8 cellular contexts compared by ENCODE assay signal in genomic region chr1:167455786-167456446, GRCh38.
A peak's percentile ranks its signal among the peaks of the same experiment; 100 is the strongest.
DNase-seq lines count a peak whose midpoint lies in the region; ATAC-seq and TF ChIP-seq lines count a peak whose summit lies in the region.

No MANE protein-coding gene starts in this region.

- no TSS peak for BruUV-seq in OCI-LY7 (replicated peaks; lab: Mats Ljungman, UMichigan)

- POLR2A ChIA-PET in OCI-LY7 (lab: Charles Lee) = interaction anchor here (0.6 to 1.9 kb wide), 5 partner anchors 9 to 187 kb away, joined by 3 to 12 read pairs (median 3); no protein-coding TSS in a partner anchor

- H3K9me3 Mint-ChIP-seq in stimulated activated effector memory CD8-positive, alpha-beta T cell treated with anti-CD3 and anti-CD28 coated beads, Interleukin-12 subunit alpha, Interleukin-12 subunit beta, amount 100 ng/mL, for 72 hours = no peaks in the 10 kb centered on the region

- H3K79me2 ChIP-seq in OCI-LY7 (ENCODE audit: insufficient read depth, low read depth, low read length) = no peaks in the 10 kb centered on the region

- peaks cover 2% of the 10 kb centered on the region for H3K27me3 ChIP-seq in kidney epithelial cell (ENCODE audit: control insufficient read depth, insufficient read depth, low read length)

- intact Hi-C loops in OCI-LY7 (cut with micrococcal nuclease; ENCODE audit: unreplicated experiment) = loop anchor here (5.0 kb wide), 1 partner anchor 346 kb away; no protein-coding TSS in a partner anchor

- no peaks in the 10 kb centered on the region for H3K9me3 ChIP-seq in OCI-LY7 (ENCODE audit: low read length)

- H3K27ac Mint-ChIP-seq in stimulated activated effector memory CD8-positive, alpha-beta T cell treated with anti-CD3 and anti-CD28 coated beads, Interleukin-12 subunit alpha, Interleukin-12 subunit beta, amount 100 ng/mL, for 72 hours = peak overlapping the region; percentile 91

- H3K36me3 ChIP-seq in OCI-LY7 (ENCODE audit: insufficient read depth, low read length) (no peaks in the 10 kb centered on the region), kidney epithelial cell (ENCODE audit: control insufficient read depth, insufficient read depth, low read length) (no peaks in the 10 kb centered on the region)

- CTCF ChIA-PET in OCI-LY7 (lab: Charles Lee; ENCODE audit: unreplicated experiment) = interaction anchor here (1.7 kb wide), 1 partner anchor 9 kb away, joined by 4 read pairs; no protein-coding TSS in a partner anchor

- peaks cover 32% of the 10 kb centered on the region for H3K4me1 ChIP-seq in OCI-LY7 (ENCODE audit: insufficient read depth, low read length, poor library complexity, severe bottlenecking)

- H3K4me3 ChIP-seq in OCI-LY7 (ENCODE audit: low read depth, low read length, poor library complexity, severe bottlenecking) (peak overlapping the region; percentile 70), kidney epithelial cell (ENCODE audit: low read depth, low read length) (peak overlapping the region; percentile 72)

- peaks cover 60% of the 10 kb centered on the region for H3K4me1 Mint-ChIP-seq in stimulated activated effector memory CD8-positive, alpha-beta T cell treated with anti-CD3 and anti-CD28 coated beads, Interleukin-12 subunit alpha, Interleukin-12 subunit beta, amount 100 ng/mL, for 72 hours

- peaks cover 89% of the 10 kb centered on the region for H3K36me3 Mint-ChIP-seq in stimulated activated effector memory CD8-positive, alpha-beta T cell treated with anti-CD3 and anti-CD28 coated beads, Interleukin-12 subunit alpha, Interleukin-12 subunit beta, amount 100 ng/mL, for 72 hours

- no peak overlapping the region for H3K27ac ChIP-seq in OCI-LY7 (ENCODE audit: low read depth, low read length, poor library complexity, severe bottlenecking)
- peak overlapping the region; percentile 71 for H3K27ac ChIP-seq in caudate nucleus (ENCODE audit: low read depth, low read length)

- no peaks in the 10 kb centered on the region for H4K20me1 ChIP-seq in OCI-LY7 (ENCODE audit: insufficient read depth, low read length)

- H3K4me3 Mint-ChIP-seq in stimulated activated effector memory CD8-positive, alpha-beta T cell treated with anti-CD3 and anti-CD28 coated beads, Interleukin-12 subunit alpha, Interleukin-12 subunit beta, amount 100 ng/mL, for 72 hours = peak overlapping the region; percentile 77

- ATAC-seq in stimulated activated effector memory CD8-positive, alpha-beta T cell treated with anti-CD3 and anti-CD28 coated beads, Interleukin-12 subunit alpha, Interleukin-12 subunit beta, amount 100 ng/mL, for 72 hours = peak; percentile 63

- DNase-seq in DMS79 treated with DMSO at 0.1 percent for 48 hours (lab: John Stamatoyannopoulos, UW) (peak; percentile 20), DMS79 (lab: John Stamatoyannopoulos, UW) (no peak), HCEC 1CT (peak; percentile 35), OCI-LY7 (ENCODE audit: low spot score) (no peak), caudate nucleus (lab: John Stamatoyannopoulos, UW) (peak in 17 of 61 donors; percentile 3 to 71 (median 56)), kidney epithelial cell (ENCODE audit: low read depth) (no peak), NCI-H187 treated with DMSO at 0.1 percent for 48 hours (lab: John Stamatoyannopoulos, UW) (no peak)
- DNase-seq in stimulated activated effector memory CD8-positive, alpha-beta T cell treated with anti-CD3 and anti-CD28 coated beads, Interleukin-12 subunit alpha, Interleukin-12 subunit beta, amount 100 ng/mL, for 72 hours (ENCODE audit: low spot score in 2 of 2) = peak in 1 of 2 donors; percentile 79

- no peaks in the 10 kb centered on the region for H3K9me2 ChIP-seq in OCI-LY7 (ENCODE audit: insufficient read depth, low read length)

- peak overlapping the region; percentile 91 for H2AFZ ChIP-seq in OCI-LY7 (ENCODE audit: low read length)

- TF ChIP-seq CTCF in OCI-LY7 (conservative IDR thresholded peaks at IDR 0.05; ENCODE audit: low read length) = no peak
- no peak for TF ChIP-seq CTCF in kidney epithelial cell (IDR thresholded peaks at IDR 0.05; ENCODE audit: insufficient read depth, low read length, poor library complexity, severe bottlenecking)

- H3K4me2 ChIP-seq in OCI-LY7 (ENCODE audit: low read length) = peak overlapping the region; percentile 100

Comparison
In these comparisons a context has a peak if more than half of its experiments do, and no peak if none do; other contexts are left out.
1. DNase-seq: peak in DMS79 treated with DMSO at 0.1 percent for 48 hours (single experiment) and HCEC 1CT (single experiment); none in DMS79 (single experiment), OCI-LY7 (single experiment), kidney epithelial cell (single experiment) and NCI-H187 treated with DMSO at 0.1 percent for 48 hours (single experiment).